1 cellular context compared by ENCODE assay signal in the genomic region with DNA sequence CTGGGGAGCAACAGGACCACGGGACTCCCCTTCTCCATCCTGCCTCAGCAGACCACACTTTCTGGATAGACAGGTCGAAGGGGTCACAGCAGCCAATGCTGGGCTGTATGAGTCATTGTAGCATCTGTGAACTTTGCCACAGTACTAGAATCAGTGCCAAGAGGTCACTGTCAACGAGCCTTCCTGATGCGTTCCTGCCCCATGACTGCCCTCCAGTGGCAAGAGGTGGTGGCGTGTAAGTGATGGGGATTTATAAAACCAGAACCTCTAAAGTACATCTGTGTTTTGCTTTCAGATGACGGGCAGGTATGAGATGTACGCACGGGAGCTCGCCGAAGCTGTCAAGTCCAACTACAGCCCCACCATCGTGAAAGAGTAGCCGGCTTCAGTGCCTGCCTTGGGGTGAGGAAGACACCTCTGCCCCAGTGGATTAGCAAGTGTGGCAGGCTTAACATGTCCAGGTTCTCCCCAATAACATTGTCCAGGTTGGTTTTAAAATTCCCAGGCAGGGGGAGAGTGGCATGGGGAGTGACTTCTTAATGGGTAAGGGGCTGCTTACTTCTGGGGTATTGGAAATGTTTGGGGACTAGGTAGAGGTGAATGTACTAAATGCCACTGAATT.
TF ChIP-seq lines count a peak whose summit lies in the region.

No MANE protein-coding gene starts in this region.

TF ChIP-seq in K562, 482 proteins besides CTCF, POLR2A, EP300 and RAD21 (continued from another document and continues in another):
- TF ChIP-seq, protein P1, sequence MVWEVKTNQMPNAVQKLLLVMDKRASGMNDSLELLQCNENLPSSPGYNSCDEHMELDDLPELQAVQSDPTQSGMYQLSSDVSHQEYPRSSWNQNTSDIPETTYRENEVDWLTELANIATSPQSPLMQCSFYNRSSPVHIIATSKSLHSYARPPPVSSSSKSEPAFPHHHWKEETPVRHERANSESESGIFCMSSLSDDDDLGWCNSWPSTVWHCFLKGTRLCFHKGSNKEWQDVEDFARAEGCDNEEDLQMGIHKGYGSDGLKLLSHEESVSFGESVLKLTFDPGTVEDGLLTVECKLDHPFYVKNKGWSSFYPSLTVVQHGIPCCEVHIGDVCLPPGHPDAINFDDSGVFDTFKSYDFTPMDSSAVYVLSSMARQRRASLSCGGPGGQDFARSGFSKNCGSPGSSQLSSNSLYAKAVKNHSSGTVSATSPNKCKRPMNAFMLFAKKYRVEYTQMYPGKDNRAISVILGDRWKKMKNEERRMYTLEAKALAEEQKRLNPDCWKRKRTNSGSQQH (CRISPR knock-in tag; IDR thresholded peaks at IDR 0.05) = no peak
- TF ChIP-seq ZNF408 (CRISPR knock-in tag; IDR thresholded peaks at IDR 0.05; ENCODE audit: low read depth) = no peak
- TF ChIP-seq NFXL1 (CRISPR knock-in tag; IDR thresholded peaks at IDR 0.05) = no peak
- no peak for TF ChIP-seq FOXK1 (CRISPR knock-in tag; IDR thresholded peaks at IDR 0.05; ENCODE audit: borderline replicate concordance)
- no peak for TF ChIP-seq ZBTB1 (CRISPR knock-in tag; IDR thresholded peaks at IDR 0.05; ENCODE audit: borderline replicate concordance, low read depth)
- peak; percentile 16; the same call in 1 of the 2 replicates for TF ChIP-seq ZEB2 (IDR thresholded peaks at IDR 0.05)
- TF ChIP-seq, protein P2, sequence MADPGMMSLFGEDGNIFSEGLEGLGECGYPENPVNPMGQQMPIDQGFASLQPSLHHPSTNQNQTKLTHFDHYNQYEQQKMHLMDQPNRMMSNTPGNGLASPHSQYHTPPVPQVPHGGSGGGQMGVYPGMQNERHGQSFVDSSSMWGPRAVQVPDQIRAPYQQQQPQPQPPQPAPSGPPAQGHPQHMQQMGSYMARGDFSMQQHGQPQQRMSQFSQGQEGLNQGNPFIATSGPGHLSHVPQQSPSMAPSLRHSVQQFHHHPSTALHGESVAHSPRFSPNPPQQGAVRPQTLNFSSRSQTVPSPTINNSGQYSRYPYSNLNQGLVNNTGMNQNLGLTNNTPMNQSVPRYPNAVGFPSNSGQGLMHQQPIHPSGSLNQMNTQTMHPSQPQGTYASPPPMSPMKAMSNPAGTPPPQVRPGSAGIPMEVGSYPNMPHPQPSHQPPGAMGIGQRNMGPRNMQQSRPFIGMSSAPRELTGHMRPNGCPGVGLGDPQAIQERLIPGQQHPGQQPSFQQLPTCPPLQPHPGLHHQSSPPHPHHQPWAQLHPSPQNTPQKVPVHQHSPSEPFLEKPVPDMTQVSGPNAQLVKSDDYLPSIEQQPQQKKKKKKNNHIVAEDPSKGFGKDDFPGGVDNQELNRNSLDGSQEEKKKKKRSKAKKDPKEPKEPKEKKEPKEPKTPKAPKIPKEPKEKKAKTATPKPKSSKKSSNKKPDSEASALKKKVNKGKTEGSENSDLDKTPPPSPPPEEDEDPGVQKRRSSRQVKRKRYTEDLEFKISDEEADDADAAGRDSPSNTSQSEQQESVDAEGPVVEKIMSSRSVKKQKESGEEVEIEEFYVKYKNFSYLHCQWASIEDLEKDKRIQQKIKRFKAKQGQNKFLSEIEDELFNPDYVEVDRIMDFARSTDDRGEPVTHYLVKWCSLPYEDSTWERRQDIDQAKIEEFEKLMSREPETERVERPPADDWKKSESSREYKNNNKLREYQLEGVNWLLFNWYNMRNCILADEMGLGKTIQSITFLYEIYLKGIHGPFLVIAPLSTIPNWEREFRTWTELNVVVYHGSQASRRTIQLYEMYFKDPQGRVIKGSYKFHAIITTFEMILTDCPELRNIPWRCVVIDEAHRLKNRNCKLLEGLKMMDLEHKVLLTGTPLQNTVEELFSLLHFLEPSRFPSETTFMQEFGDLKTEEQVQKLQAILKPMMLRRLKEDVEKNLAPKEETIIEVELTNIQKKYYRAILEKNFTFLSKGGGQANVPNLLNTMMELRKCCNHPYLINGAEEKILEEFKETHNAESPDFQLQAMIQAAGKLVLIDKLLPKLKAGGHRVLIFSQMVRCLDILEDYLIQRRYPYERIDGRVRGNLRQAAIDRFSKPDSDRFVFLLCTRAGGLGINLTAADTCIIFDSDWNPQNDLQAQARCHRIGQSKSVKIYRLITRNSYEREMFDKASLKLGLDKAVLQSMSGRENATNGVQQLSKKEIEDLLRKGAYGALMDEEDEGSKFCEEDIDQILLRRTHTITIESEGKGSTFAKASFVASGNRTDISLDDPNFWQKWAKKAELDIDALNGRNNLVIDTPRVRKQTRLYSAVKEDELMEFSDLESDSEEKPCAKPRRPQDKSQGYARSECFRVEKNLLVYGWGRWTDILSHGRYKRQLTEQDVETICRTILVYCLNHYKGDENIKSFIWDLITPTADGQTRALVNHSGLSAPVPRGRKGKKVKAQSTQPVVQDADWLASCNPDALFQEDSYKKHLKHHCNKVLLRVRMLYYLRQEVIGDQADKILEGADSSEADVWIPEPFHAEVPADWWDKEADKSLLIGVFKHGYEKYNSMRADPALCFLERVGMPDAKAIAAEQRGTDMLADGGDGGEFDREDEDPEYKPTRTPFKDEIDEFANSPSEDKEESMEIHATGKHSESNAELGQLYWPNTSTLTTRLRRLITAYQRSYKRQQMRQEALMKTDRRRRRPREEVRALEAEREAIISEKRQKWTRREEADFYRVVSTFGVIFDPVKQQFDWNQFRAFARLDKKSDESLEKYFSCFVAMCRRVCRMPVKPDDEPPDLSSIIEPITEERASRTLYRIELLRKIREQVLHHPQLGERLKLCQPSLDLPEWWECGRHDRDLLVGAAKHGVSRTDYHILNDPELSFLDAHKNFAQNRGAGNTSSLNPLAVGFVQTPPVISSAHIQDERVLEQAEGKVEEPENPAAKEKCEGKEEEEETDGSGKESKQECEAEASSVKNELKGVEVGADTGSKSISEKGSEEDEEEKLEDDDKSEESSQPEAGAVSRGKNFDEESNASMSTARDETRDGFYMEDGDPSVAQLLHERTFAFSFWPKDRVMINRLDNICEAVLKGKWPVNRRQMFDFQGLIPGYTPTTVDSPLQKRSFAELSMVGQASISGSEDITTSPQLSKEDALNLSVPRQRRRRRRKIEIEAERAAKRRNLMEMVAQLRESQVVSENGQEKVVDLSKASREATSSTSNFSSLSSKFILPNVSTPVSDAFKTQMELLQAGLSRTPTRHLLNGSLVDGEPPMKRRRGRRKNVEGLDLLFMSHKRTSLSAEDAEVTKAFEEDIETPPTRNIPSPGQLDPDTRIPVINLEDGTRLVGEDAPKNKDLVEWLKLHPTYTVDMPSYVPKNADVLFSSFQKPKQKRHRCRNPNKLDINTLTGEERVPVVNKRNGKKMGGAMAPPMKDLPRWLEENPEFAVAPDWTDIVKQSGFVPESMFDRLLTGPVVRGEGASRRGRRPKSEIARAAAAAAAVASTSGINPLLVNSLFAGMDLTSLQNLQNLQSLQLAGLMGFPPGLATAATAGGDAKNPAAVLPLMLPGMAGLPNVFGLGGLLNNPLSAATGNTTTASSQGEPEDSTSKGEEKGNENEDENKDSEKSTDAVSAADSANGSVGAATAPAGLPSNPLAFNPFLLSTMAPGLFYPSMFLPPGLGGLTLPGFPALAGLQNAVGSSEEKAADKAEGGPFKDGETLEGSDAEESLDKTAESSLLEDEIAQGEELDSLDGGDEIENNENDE (IDR thresholded peaks at IDR 0.05; ENCODE audit: low read depth, low read length) = no peak
- TF ChIP-seq HOXB6 (CRISPR knock-in tag; IDR thresholded peaks at IDR 0.05; ENCODE audit: borderline replicate concordance) = no peak
- TF ChIP-seq NCOR1 (IDR thresholded peaks at IDR 0.05) = peak; percentile 39; the same call in 1 of the 2 replicates
- peak; percentile 25 for TF ChIP-seq MEIS2 (IDR thresholded peaks at IDR 0.05; ENCODE audit: partially characterized antibody)
- TF ChIP-seq, protein P3, sequence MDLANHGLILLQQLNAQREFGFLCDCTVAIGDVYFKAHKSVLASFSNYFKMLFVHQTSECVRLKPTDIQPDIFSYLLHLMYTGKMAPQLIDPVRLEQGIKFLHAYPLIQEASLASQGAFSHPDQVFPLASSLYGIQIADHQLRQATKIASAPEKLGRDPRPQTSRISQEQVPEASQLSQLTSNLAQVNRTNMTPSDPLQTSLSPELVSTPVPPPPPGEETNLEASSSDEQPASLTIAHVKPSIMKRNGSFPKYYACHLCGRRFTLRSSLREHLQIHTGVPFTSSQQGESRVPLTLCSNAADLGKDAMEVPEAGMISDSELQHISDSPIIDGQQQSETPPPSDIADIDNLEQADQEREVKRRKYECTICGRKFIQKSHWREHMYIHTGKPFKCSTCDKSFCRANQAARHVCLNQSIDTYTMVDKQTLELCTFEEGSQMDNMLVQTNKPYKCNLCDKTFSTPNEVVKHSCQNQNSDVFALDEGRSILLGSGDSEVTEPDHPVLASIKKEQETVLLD (IDR thresholded peaks at IDR 0.05) = no peak
- TF ChIP-seq TGIF2 (CRISPR knock-in tag; IDR thresholded peaks at IDR 0.05) = no peak
- no peak for TF ChIP-seq KLF1 (tag; IDR thresholded peaks at IDR 0.05)
- TF ChIP-seq SMARCA5 (IDR thresholded peaks at IDR 0.05) = no peak
- TF ChIP-seq, protein P4, sequence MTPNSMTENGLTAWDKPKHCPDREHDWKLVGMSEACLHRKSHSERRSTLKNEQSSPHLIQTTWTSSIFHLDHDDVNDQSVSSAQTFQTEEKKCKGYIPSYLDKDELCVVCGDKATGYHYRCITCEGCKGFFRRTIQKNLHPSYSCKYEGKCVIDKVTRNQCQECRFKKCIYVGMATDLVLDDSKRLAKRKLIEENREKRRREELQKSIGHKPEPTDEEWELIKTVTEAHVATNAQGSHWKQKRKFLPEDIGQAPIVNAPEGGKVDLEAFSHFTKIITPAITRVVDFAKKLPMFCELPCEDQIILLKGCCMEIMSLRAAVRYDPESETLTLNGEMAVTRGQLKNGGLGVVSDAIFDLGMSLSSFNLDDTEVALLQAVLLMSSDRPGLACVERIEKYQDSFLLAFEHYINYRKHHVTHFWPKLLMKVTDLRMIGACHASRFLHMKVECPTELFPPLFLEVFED (CRISPR knock-in tag; conservative IDR thresholded peaks at IDR 0.05) = no peak
- peak; percentile 84 for TF ChIP-seq SMC3 (conservative IDR thresholded peaks at IDR 0.05; ENCODE audit: insufficient read depth, low read depth, low read length)
- TF ChIP-seq CBFB (CRISPR knock-in tag; IDR thresholded peaks at IDR 0.05) = no peak
- TF ChIP-seq, protein P5, sequence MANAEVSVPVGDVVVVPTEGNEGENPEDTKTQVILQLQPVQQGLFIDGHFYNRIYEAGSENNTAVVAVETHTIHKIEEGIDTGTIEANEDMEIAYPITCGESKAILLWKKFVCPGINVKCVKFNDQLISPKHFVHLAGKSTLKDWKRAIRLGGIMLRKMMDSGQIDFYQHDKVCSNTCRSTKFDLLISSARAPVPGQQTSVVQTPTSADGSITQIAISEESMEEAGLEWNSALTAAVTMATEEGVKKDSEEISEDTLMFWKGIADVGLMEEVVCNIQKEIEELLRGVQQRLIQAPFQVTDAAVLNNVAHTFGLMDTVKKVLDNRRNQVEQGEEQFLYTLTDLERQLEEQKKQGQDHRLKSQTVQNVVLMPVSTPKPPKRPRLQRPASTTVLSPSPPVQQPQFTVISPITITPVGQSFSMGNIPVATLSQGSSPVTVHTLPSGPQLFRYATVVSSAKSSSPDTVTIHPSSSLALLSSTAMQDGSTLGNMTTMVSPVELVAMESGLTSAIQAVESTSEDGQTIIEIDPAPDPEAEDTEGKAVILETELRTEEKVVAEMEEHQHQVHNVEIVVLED (CRISPR knock-in tag; IDR thresholded peaks at IDR 0.05) = no peak
- no peak for TF ChIP-seq CC2D1A (IDR thresholded peaks at IDR 0.05)
- TF ChIP-seq, protein P6, sequence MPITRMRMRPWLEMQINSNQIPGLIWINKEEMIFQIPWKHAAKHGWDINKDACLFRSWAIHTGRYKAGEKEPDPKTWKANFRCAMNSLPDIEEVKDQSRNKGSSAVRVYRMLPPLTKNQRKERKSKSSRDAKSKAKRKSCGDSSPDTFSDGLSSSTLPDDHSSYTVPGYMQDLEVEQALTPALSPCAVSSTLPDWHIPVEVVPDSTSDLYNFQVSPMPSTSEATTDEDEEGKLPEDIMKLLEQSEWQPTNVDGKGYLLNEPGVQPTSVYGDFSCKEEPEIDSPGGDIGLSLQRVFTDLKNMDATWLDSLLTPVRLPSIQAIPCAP (CRISPR knock-in tag; IDR thresholded peaks at IDR 0.05; ENCODE audit: borderline replicate concordance) = no peak
- TF ChIP-seq JUND (IDR thresholded peaks at IDR 0.05; ENCODE audit: borderline replicate concordance, low read depth, low read length) = peak; percentile 91
- TF ChIP-seq JUND (tag; IDR thresholded peaks at IDR 0.05; ENCODE audit: borderline replicate concordance, low read depth, low read length) = peak; percentile 85; the same call in 2 of the 3 replicates
- no peak for TF ChIP-seq U2AF1 (optimal IDR thresholded peaks at IDR 0.05; ENCODE audit: low read depth, low read length)
- no peak for TF ChIP-seq BCL6 (CRISPR knock-in tag; IDR thresholded peaks at IDR 0.05)
- 0 out of 2 replicates have a peak, but pooled peaks have one; percentile 24 for TF ChIP-seq RB1 (IDR thresholded peaks at IDR 0.05; ENCODE audit: low read depth)
- no peak for TF ChIP-seq BRCA1 (IDR thresholded peaks at IDR 0.05)
- TF ChIP-seq BRCA1 (CRISPR knock-in tag; IDR thresholded peaks at IDR 0.05) = no peak
- no peak for TF ChIP-seq MTA2 (IDR thresholded peaks at IDR 0.05; ENCODE audit: low read depth)
- peak; percentile 52 for TF ChIP-seq CBFA2T3 (IDR thresholded peaks at IDR 0.05)
- TF ChIP-seq CREM (IDR thresholded peaks at IDR 0.05; ENCODE audit: low read depth) = peak; percentile 51
- 0 out of 2 replicates have a peak, but pooled peaks have one; percentile 35 for TF ChIP-seq MYNN (IDR thresholded peaks at IDR 0.05)
- TF ChIP-seq MYNN (CRISPR knock-in tag; IDR thresholded peaks at IDR 0.05) = no peak
- TF ChIP-seq, protein P7, sequence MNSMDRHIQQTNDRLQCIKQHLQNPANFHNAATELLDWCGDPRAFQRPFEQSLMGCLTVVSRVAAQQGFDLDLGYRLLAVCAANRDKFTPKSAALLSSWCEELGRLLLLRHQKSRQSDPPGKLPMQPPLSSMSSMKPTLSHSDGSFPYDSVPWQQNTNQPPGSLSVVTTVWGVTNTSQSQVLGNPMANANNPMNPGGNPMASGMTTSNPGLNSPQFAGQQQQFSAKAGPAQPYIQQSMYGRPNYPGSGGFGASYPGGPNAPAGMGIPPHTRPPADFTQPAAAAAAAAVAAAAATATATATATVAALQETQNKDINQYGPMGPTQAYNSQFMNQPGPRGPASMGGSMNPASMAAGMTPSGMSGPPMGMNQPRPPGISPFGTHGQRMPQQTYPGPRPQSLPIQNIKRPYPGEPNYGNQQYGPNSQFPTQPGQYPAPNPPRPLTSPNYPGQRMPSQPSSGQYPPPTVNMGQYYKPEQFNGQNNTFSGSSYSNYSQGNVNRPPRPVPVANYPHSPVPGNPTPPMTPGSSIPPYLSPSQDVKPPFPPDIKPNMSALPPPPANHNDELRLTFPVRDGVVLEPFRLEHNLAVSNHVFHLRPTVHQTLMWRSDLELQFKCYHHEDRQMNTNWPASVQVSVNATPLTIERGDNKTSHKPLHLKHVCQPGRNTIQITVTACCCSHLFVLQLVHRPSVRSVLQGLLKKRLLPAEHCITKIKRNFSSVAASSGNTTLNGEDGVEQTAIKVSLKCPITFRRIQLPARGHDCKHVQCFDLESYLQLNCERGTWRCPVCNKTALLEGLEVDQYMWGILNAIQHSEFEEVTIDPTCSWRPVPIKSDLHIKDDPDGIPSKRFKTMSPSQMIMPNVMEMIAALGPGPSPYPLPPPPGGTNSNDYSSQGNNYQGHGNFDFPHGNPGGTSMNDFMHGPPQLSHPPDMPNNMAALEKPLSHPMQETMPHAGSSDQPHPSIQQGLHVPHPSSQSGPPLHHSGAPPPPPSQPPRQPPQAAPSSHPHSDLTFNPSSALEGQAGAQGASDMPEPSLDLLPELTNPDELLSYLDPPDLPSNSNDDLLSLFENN (IDR thresholded peaks at IDR 0.05; ENCODE audit: low read depth in 2 of 2, low read length in 2 of 2) = no peak
- no peak for TF ChIP-seq TEAD2 (tag; IDR thresholded peaks at IDR 0.05)
- peak; percentile 37; the same call in 1 of the 2 replicates for TF ChIP-seq LCOR (CRISPR knock-in tag; IDR thresholded peaks at IDR 0.05)
- no peak for TF ChIP-seq L3MBTL2 (IDR thresholded peaks at IDR 0.05)
